Comparison of ENCODE assay signal across 20 cellular contexts in genomic region chr5:145859897-145860296, GRCh38. TPM values are rescaled to one million over a fixed set of nuclear protein-coding genes. Genes with fewer than 3 reads are reported as not detected.
DNase-seq lines count a peak whose midpoint lies in the region; ATAC-seq and TF ChIP-seq lines count a peak whose summit lies in the region.
"Had no signal": no experiment of that assay in that cellular context is flagged by ENCODE, and none has a peak within 500 bp of the region (broad histone marks: within the 10 kb centered on the region; RNA-seq: fewer than 3 reads in every experiment).

No MANE protein-coding gene starts in this region.

- 0 out of 2 replicates have a peak, but pooled peaks have one; percentile 5 for TF ChIP-seq CTCF in GM12875 (IDR thresholded peaks at IDR 0.05; ENCODE audit: borderline replicate concordance, insufficient read depth, low read depth, low read length)
- peak; percentile 19 for TF ChIP-seq CTCF in chondrocyte (IDR thresholded peaks at IDR 0.05)
- peak in 2 of 3 experiments; percentile 20 to 23 for TF ChIP-seq CTCF in nephron (IDR thresholded peaks at IDR 0.05; ENCODE audit: unreplicated experiment in 3 of 3)

- H3K27ac Mint-ChIP-seq in chondrocyte (ENCODE audit: unreplicated experiment) (no peak overlapping the region), nephron (peak overlapping the region in 1 of 3 experiments; percentile 74)
- H3K27ac Mint-ChIP-seq: natural killer cell; stimulated activated naive CD8-positive, alpha-beta T cell treated with anti-CD3 and anti-CD28 coated beads, Interleukin-15, amount 100 ng/mL, for 72 hours; T-cell had no signal

- H3K4me3 Mint-ChIP-seq in chondrocyte (ENCODE audit: unreplicated experiment) = no peak overlapping the region
- H3K4me3 Mint-ChIP-seq in nephron = no peak overlapping the region
- H3K4me3 Mint-ChIP-seq: CD4-positive, CD25-positive, alpha-beta regulatory T cell; natural killer cell; stimulated activated naive CD8-positive, alpha-beta T cell treated with anti-CD3 and anti-CD28 coated beads, Interleukin-15, amount 100 ng/mL, for 72 hours; T-cell had no signal

- H3K27me3 Mint-ChIP-seq in chondrocyte (ENCODE audit: low read depth) (no peaks in the 10 kb centered on the region), nephron (ENCODE audit: low read depth) (no peaks in the 10 kb centered on the region)

- H3K4me3 ChIP-seq in GM12875 (ENCODE audit: low read depth, low read length) = no peak overlapping the region
- H3K4me3 ChIP-seq: gastrocnemius medialis, sigmoid colon had no signal

- DNase-seq in NCI-H69 (lab: John Stamatoyannopoulos, UW) = peak; percentile 23
- no peak for DNase-seq in chondrocyte (ENCODE audit: low spot score)
- DNase-seq in NCI-H1092 (lab: John Stamatoyannopoulos, UW) = no peak
- DNase-seq in midbrain (lab: John Stamatoyannopoulos, UW) = no peak
- DNase-seq in GDM1 (lab: John Stamatoyannopoulos, UW) = no peak
- DNase-seq: activated CD4-positive, alpha-beta T cell treated with anti-CD3 and anti-CD28 coated beads for 4 hours; activated T-cell treated with anti-CD3 and anti-CD28 coated beads, Interleukin-2, amount 50 U/mL, for 48 hours; CD4-positive, CD25-positive, alpha-beta regulatory T cell; gastrocnemius medialis; KG1; kidney glomerular epithelial cell; natural killer cell; NCI-H2029 treated with DMSO at 0.1 percent for 48 hours; sigmoid colon; stimulated activated naive CD8-positive, alpha-beta T cell treated with anti-CD3 and anti-CD28 coated beads, Interleukin-15, amount 100 ng/mL, for 72 hours; T-cell had no signal

- H3K4me1 Mint-ChIP-seq in chondrocyte (ENCODE audit: low read depth) = peaks cover 15% of the 10 kb centered on the region
- H3K4me1 Mint-ChIP-seq in nephron = peaks cover 28% of the 10 kb centered on the region

- H3K9me3 Mint-ChIP-seq in chondrocyte (ENCODE audit: low read depth) (peaks cover 2% of the 10 kb centered on the region), nephron (no peaks in the 10 kb centered on the region)
- H3K9me3 Mint-ChIP-seq: natural killer cell; stimulated activated naive CD8-positive, alpha-beta T cell treated with anti-CD3 and anti-CD28 coated beads, Interleukin-15, amount 100 ng/mL, for 72 hours; T-cell had no signal

- H3K36me3 Mint-ChIP-seq in chondrocyte (ENCODE audit: low read depth) = no peaks in the 10 kb centered on the region
- H3K36me3 Mint-ChIP-seq in nephron (ENCODE audit: low read depth) = no peaks in the 10 kb centered on the region
- H3K36me3 Mint-ChIP-seq: CD4-positive, CD25-positive, alpha-beta regulatory T cell; natural killer cell; T-cell had no signal

- ATAC-seq in HG02759 (IDR thresholded peaks at IDR 0.05; ENCODE audit: unreplicated experiment) = no peak
- ATAC-seq: gastrocnemius medialis; natural killer cell; stimulated activated naive CD8-positive, alpha-beta T cell treated with anti-CD3 and anti-CD28 coated beads, Interleukin-15, amount 100 ng/mL, for 72 hours; T-cell had no signal

RNA-seq across cellular contexts. Expression of gene GRXCR2, which starts 12.9 kb away (rescaled TPM):
- total RNA-seq in chondrocyte = not detected in 3 replicates
- total RNA-seq: CD4-positive, CD25-positive, alpha-beta regulatory T cell; dermis microvascular lymphatic vessel endothelial cell; gastrocnemius medialis; natural killer cell; sigmoid colon; T-cell had no signal

RNA-seq across cellular contexts. Expression of gene PRELID2, which starts 24.8 kb away (rescaled TPM):
- total RNA-seq in chondrocyte = 2.5 to 6.6 TPM (median 6.2 TPM) in 3 replicates
